18 cellular contexts compared by ENCODE assay signal in the genomic region with DNA sequence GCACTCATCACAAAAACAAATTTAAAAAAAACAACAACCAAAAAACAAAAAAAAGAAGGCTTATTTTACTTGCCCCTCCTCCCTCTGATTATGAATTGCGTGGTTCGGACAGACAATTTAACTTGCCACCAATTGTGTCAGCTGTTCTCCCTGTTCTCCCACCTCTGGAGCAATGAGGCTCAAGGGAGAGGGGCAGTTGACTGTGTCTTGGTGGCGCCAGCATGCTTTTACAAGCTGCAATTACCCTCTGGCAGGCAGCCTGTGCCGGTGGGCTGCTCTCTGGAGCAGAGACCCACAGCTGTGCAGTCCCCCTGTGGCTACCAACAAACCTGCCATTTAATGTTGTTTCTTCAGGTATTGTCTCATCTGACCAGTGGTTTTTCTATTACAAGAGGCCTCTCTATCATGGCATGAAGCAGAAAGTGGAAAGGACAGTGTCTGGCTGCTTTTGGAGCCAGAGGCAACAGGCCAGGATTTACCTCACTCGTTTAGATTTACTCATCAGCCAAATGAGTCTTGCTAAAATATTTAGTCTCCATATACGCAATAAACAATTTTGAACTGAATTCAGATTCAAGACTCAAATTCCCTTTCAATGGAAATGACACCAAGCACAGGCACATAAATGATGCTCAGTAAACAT.
DNase-seq lines count a peak whose midpoint lies in the region; ATAC-seq and TF ChIP-seq lines count a peak whose summit lies in the region.
"Had no signal": no experiment of that assay in that cellular context is flagged by ENCODE, and none has a peak within 500 bp of the region (broad histone marks: within the 10 kb centered on the region; RNA-seq: fewer than 3 reads in every experiment).

No MANE protein-coding gene starts in this region.

- peaks cover 0 to 12% (median 2%) of the 10 kb centered on the region in 4 donors for H3K4me1 ChIP-seq in transverse colon

- H3K4me3 ChIP-seq in fibroblast of mammary gland (ENCODE audit: control insufficient read depth, low read depth, low read length) (no peak overlapping the region), transverse colon (no peak overlapping the region), WERI-Rb-1 (ENCODE audit: low read depth, low read length) (no peak overlapping the region)
- H3K4me3 ChIP-seq: A549, sigmoid colon had no signal

- H3K27ac ChIP-seq in transverse colon (peak overlapping the region; percentile 30 to 51 (median 33)), WERI-Rb-1 (no peak overlapping the region)
- H3K27ac ChIP-seq: neutrophil had no signal

- H3K9me3 ChIP-seq in transverse colon (no peaks in the 10 kb centered on the region), WERI-Rb-1 (ENCODE audit: severe bottlenecking) (no peaks in the 10 kb centered on the region)
- H3K9me3 ChIP-seq: A549, neutrophil, sigmoid colon, SK-N-SH had no signal

- WGBS in transverse colon (ENCODE audit: low coverage in 1 of 2), 2 donors, result 65 to 76% methylated on average over 2 to 6 of the region's 6 CpGs

- H3K36me3 ChIP-seq in transverse colon (no peaks in the 10 kb centered on the region), WERI-Rb-1 (no peaks in the 10 kb centered on the region)
- H3K36me3 ChIP-seq: neutrophil, sigmoid colon had no signal

- ATAC-seq in left lobe of liver, result no peak

- H3K27me3 ChIP-seq in transverse colon (no peaks in the 10 kb centered on the region), WERI-Rb-1 (ENCODE audit: insufficient read depth, low read depth, severe bottlenecking) (peaks cover 3% of the 10 kb centered on the region)
- H3K27me3 ChIP-seq: sigmoid colon had no signal

- in situ Hi-C loops in transverse colon (cut with MboI; ENCODE audit: low pct_ligation_motif_present in 1 of 4, low pct_unique_long_range_greater_than_20kb in 1 of 4, low sequenced_read_pairs in 3 of 4), result no loop called here

- TF ChIP-seq CTCF in fibroblast of mammary gland (conservative IDR thresholded peaks at IDR 0.05; ENCODE audit: control insufficient read depth, insufficient read depth, low read depth, low read length) (no peak), transverse colon (IDR thresholded peaks at IDR 0.05) (no peak), WERI-Rb-1 (IDR thresholded peaks at IDR 0.05; ENCODE audit: low read depth, low read length) (no peak)

- peak; percentile 38 for DNase-seq in NCI-H2171 treated with DMSO at 0.1 percent for 48 hours (lab: John Stamatoyannopoulos, UW)
- no peak for DNase-seq in NCI-H2171 (lab: John Stamatoyannopoulos, UW)
- peak; percentile 94 for DNase-seq in NCI-H1694 (lab: John Stamatoyannopoulos, UW)
- peak; percentile 58 for DNase-seq in fibroblast of mammary gland (ENCODE audit: low read depth)
- no peak for DNase-seq in transverse colon
- DNase-seq in WERI-Rb-1, result no peak
- DNase-seq in kidney tubule cell (ENCODE audit: low spot score), result no peak
- no peak for DNase-seq in left lobe of liver (ENCODE audit: low spot score)
- DNase-seq: activated CD4-positive, alpha-beta memory T cell treated with anti-CD3 and anti-CD28 coated beads for 36 hours; immature natural killer cell; midbrain; NCI-H226; sigmoid colon; SK-N-SH; stimulated activated CD4-positive, alpha-beta T cell treated with anti-CD3 and anti-CD28 coated beads, Interleukin-2, amount 100 ng/mL, for 48 hours; stimulated activated CD8-positive, alpha-beta memory T cell treated with anti-CD3 and anti-CD28 coated beads, Interleukin-4, amount 100 ng/mL, for 48 hours had no signal

- no peak for TF ChIP-seq POLR2A in transverse colon (IDR thresholded peaks at IDR 0.05)

- intact Hi-C loops in transverse colon (cut with DNase I; ENCODE audit: low total_unique reads), result loop anchor here (10.0 kb wide), 1 partner anchor 165 kb away; no protein-coding TSS in a partner anchor

- no peak for TF ChIP-seq EP300 in transverse colon (IDR thresholded peaks at IDR 0.05; ENCODE audit: low read depth)

Comparison
In these comparisons a context has a peak if more than half of its experiments do, and no peak if none do; other contexts are left out.
1. DNase-seq: peak in NCI-H2171 treated with DMSO at 0.1 percent for 48 hours (single experiment), NCI-H1694 (single experiment) and fibroblast of mammary gland (single experiment); none in NCI-H2171 (single experiment), transverse colon (single experiment), WERI-Rb-1 (single experiment), kidney tubule cell (single experiment) and left lobe of liver (single experiment).